ENCODE assay signal across 29 cellular contexts in genomic region chr7:131166066-131166465, GRCh38.
A peak's percentile ranks its signal among the peaks of the same experiment; 100 is the strongest.
DNase-seq lines count a peak whose midpoint lies in the region; ATAC-seq and TF ChIP-seq lines count a peak whose summit lies in the region.
"Had no signal": no experiment of that assay in that cellular context is flagged by ENCODE, and none has a peak within 500 bp of the region (broad histone marks: within the 10 kb centered on the region; RNA-seq: fewer than 3 reads in every experiment).

No MANE protein-coding gene starts in this region.

- H3K27ac Mint-ChIP-seq in HFFc6: peak overlapping the region; percentile 94
- H3K27ac Mint-ChIP-seq: activated CD8-positive, alpha-beta T cell treated with anti-CD3 and anti-CD28 coated beads, Interleukin-2, amount 10 ng/mL, durations not matched to agents 7 days and 5 days; activated naive CD8-positive, alpha-beta T cell; activated T-helper 2 cell treated with anti-CD3 and anti-CD28 coated beads, Interferon-gamma antibody, Interleukin-2, Interleukin-4, amounts not matched to agents 10 μg/mL and 5 μg/mL and 100 μg/mL, durations not matched to agents 14 hours and 24 hours and 36 hours; GM23338; stimulated activated naive B cell treated with anti-CD40 and anti-IgM and Interleukin-4, amounts not matched to agents 10 μg/mL and 1 μg/mL and 100 μg/mL, for 72 hours; T-helper 17 cell had no signal

- no peak overlapping the region for H2AFZ ChIP-seq in SK-N-SH (ENCODE audit: low read depth)

- no peaks in the 10 kb centered on the region for H3K79me2 ChIP-seq in SK-N-SH (ENCODE audit: insufficient read depth)

- no peaks in the 10 kb centered on the region for H3K9me3 ChIP-seq in SK-N-SH
- no peaks in the 10 kb centered on the region for H3K9me3 ChIP-seq in esophagus muscularis mucosa
- H3K9me3 ChIP-seq: BLaER1 treated with 17β-estradiol and CSF1 and Interleukin-3, amounts not matched to agents 10 nM and 100 nM; neutrophil; prostate gland; sigmoid colon; testis; vagina had no signal

- no peaks in the 10 kb centered on the region for H4K20me1 ChIP-seq in SK-N-SH (ENCODE audit: insufficient read depth)
- H4K20me1 ChIP-seq: BLaER1 treated with 17β-estradiol and CSF1 and Interleukin-3, amounts not matched to agents 10 nM and 100 nM had no signal

- H3K4me3 ChIP-seq in AG09309 (ENCODE audit: control insufficient read depth, low read depth, low read length): no peak overlapping the region
- H3K4me3 ChIP-seq in SK-N-SH (ENCODE audit: low read depth in 2 of 2, low read length in 1 of 2): no peak overlapping the region
- H3K4me3 ChIP-seq in esophagus muscularis mucosa: no peak overlapping the region
- H3K4me3 ChIP-seq: BLaER1 treated with 17β-estradiol and CSF1 and Interleukin-3, amounts not matched to agents 10 nM and 100 nM; GM23338; prostate gland; sigmoid colon; testis; vagina had no signal

- CTCF ChIA-PET in SK-N-SH (lab: Yijun Ruan, JAX): interaction anchor here (0.6 to 1.4 kb wide), 3 partner anchors 9 to 81 kb away, joined by 3 read pairs; no protein-coding TSS in a partner anchor

- no peak overlapping the region for H3K4me3 Mint-ChIP-seq in HFFc6
- H3K4me3 Mint-ChIP-seq: activated CD8-positive, alpha-beta T cell treated with anti-CD3 and anti-CD28 coated beads, Interleukin-2, amount 10 ng/mL, durations not matched to agents 7 days and 5 days; activated naive CD8-positive, alpha-beta T cell; central memory CD8-positive, alpha-beta T cell; GM23338; IgD-negative memory B cell; naive B cell; stimulated activated naive B cell treated with anti-CD40 and anti-IgM and Interleukin-4, amounts not matched to agents 10 μg/mL and 1 μg/mL and 100 μg/mL, for 72 hours; T-helper 17 cell had no signal

- DNase-seq in AG09309 (ENCODE audit: low read depth) (peak; percentile 48), HFFc6 (no peak), SK-N-SH (no peak), fibroblast of peridontal ligament (ENCODE audit: extremely low read depth) (peak; percentile 85), NCI-H748 (lab: John Stamatoyannopoulos, UW; ENCODE audit: unreplicated experiment) (no peak), esophagus muscularis mucosa (ENCODE audit: extremely low spot score) (no peak), DMS79 (lab: John Stamatoyannopoulos, UW) (no peak)
- DNase-seq: activated CD8-positive, alpha-beta T cell treated with anti-CD3 and anti-CD28 coated beads, Interleukin-2, amount 10 ng/mL, durations not matched to agents 7 days and 5 days; aorta; islet precursor cell; naive B cell; NCI-H1105; NCI-H1930; NCI-H69; RPMI8226; sigmoid colon; stimulated activated naive B cell treated with anti-CD40 and anti-IgM and Interleukin-4, amounts not matched to agents 10 μg/mL and 1 μg/mL and 100 μg/mL, for 72 hours; T-helper 17 cell; testis had no signal

- ATAC-seq in GM21447 (IDR thresholded peaks at IDR 0.05; ENCODE audit: unreplicated experiment): no peak
- ATAC-seq: activated CD8-positive, alpha-beta T cell treated with anti-CD3 and anti-CD28 coated beads, Interleukin-2, amount 10 ng/mL, durations not matched to agents 7 days and 5 days; GM23338; stimulated activated naive B cell treated with anti-CD40 and anti-IgM and Interleukin-4, amounts not matched to agents 10 μg/mL and 1 μg/mL and 100 μg/mL, for 72 hours; T-helper 17 cell had no signal

- no peaks in the 10 kb centered on the region for H3K9me2 ChIP-seq in SK-N-SH

- POLR2A ChIA-PET in SK-N-SH (lab: Yijun Ruan, JAX): no interaction called here

- WGBS in SK-N-SH (ENCODE audit: low lambda C conversion rate): 75% methylated on average over 6 of the region's 6 CpGs
- 97% methylated on average over 6 of the region's 6 CpGs for WGBS in esophagus muscularis mucosa

- peaks cover 8% of the 10 kb centered on the region; the same call in 1 of the 2 replicates for H3K9me3 Mint-ChIP-seq in HFFc6
- H3K9me3 Mint-ChIP-seq: activated T-helper 2 cell treated with anti-CD3 and anti-CD28 coated beads, Interferon-gamma antibody, Interleukin-2, Interleukin-4, amounts not matched to agents 10 μg/mL and 5 μg/mL and 100 μg/mL, durations not matched to agents 14 hours and 24 hours and 36 hours; central memory CD8-positive, alpha-beta T cell; GM23338; IgD-negative memory B cell; naive B cell; stimulated activated naive B cell treated with anti-CD40 and anti-IgM and Interleukin-4, amounts not matched to agents 10 μg/mL and 1 μg/mL and 100 μg/mL, for 72 hours had no signal

- H3K9ac ChIP-seq in SK-N-SH: no peak overlapping the region
- H3K9ac ChIP-seq: BLaER1 treated with 17β-estradiol and CSF1 and Interleukin-3, amounts not matched to agents 10 nM and 100 nM had no signal

- H3K4me2 ChIP-seq in SK-N-SH: no peak overlapping the region
- H3K4me2 ChIP-seq: BLaER1 treated with 17β-estradiol and CSF1 and Interleukin-3, amounts not matched to agents 10 nM and 100 nM; GM23338 had no signal

- TF ChIP-seq RAD21 in SK-N-SH (IDR thresholded peaks at IDR 0.05; ENCODE audit: low read length): no peak

- intact Hi-C loops in esophagus muscularis mucosa (cut with DNase I): no loop called here

- H3K4me1 ChIP-seq in SK-N-SH (ENCODE audit: control insufficient read depth in 1 of 2, insufficient read depth in 2 of 2, low read depth in 1 of 2, low read length in 1 of 2) (peaks cover 0 to 16% of the 10 kb centered on the region in 2 experiments; a peak in 2 of 4 replicates), esophagus muscularis mucosa (no peaks in the 10 kb centered on the region)
- H3K4me1 ChIP-seq: BLaER1 treated with 17β-estradiol and CSF1 and Interleukin-3, amounts not matched to agents 10 nM and 100 nM; prostate gland; sigmoid colon; testis; vagina had no signal

- H3K27me3 Mint-ChIP-seq in HFFc6 (ENCODE audit: insufficient read depth): peaks cover 2% of the 10 kb centered on the region
- H3K27me3 Mint-ChIP-seq: activated naive CD8-positive, alpha-beta T cell had no signal

- no peak for TF ChIP-seq POLR2A in esophagus muscularis mucosa (IDR thresholded peaks at IDR 0.05; ENCODE audit: low read depth)

- H3K36me3 ChIP-seq in SK-N-SH (replicated peaks in 1 of 2; ENCODE audit: control insufficient read depth in 1 of 2, insufficient read depth in 2 of 2, low read length in 1 of 2) (no peaks in the 10 kb centered on the region), esophagus muscularis mucosa (no peaks in the 10 kb centered on the region)
- H3K36me3 ChIP-seq: BLaER1 treated with 17β-estradiol and CSF1 and Interleukin-3, amounts not matched to agents 10 nM and 100 nM; neutrophil; prostate gland; sigmoid colon; vagina had no signal

- peak overlapping the region in 1 of 2 experiments; percentile 86; a peak in 2 of 4 replicates for H3K27ac ChIP-seq in SK-N-SH (ENCODE audit: low read depth in 2 of 2, low read length in 1 of 2)
- no peak overlapping the region for H3K27ac ChIP-seq in esophagus muscularis mucosa (replicated peaks in 1 of 4)
- H3K27ac ChIP-seq: BLaER1 treated with 17β-estradiol and CSF1 and Interleukin-3, amounts not matched to agents 10 nM and 100 nM; neutrophil; prostate gland; sigmoid colon; testis had no signal

- peak in 1 of 2 experiments; percentile 22; a peak in 1 of 4 replicates for TF ChIP-seq EP300 in SK-N-SH (IDR thresholded peaks at IDR 0.05; ENCODE audit: borderline replicate concordance in 1 of 2, low read depth in 1 of 2, low read length in 1 of 2)
- TF ChIP-seq EP300 in esophagus muscularis mucosa (IDR thresholded peaks at IDR 0.05): no peak

- H3K27me3 ChIP-seq in SK-N-SH (ENCODE audit: insufficient read depth) (no peaks in the 10 kb centered on the region), esophagus muscularis mucosa (no peaks in the 10 kb centered on the region)
- H3K27me3 ChIP-seq: BLaER1 treated with 17β-estradiol and CSF1 and Interleukin-3, amounts not matched to agents 10 nM and 100 nM; sigmoid colon; testis; vagina had no signal

- TF ChIP-seq CTCF in AG09309 (IDR thresholded peaks at IDR 0.05; ENCODE audit: control insufficient read depth, insufficient read depth, low read depth, low read length, missing control alignments): no peak
- TF ChIP-seq CTCF in HFFc6 (IDR thresholded peaks at IDR 0.05): no peak
- no peak for TF ChIP-seq CTCF in SK-N-SH (IDR thresholded peaks at IDR 0.05)
- TF ChIP-seq CTCF in esophagus muscularis mucosa (IDR thresholded peaks at IDR 0.05): no peak

- H3F3A ChIP-seq in SK-N-SH (replicated peaks; ENCODE audit: insufficient read depth): peaks cover 23% of the 10 kb centered on the region

- peaks cover 17% of the 10 kb centered on the region for H3K36me3 Mint-ChIP-seq in HFFc6 (ENCODE audit: low read depth)
- H3K36me3 Mint-ChIP-seq: activated naive CD8-positive, alpha-beta T cell; naive B cell; stimulated activated naive B cell treated with anti-CD40 and anti-IgM and Interleukin-4, amounts not matched to agents 10 μg/mL and 1 μg/mL and 100 μg/mL, for 72 hours had no signal

- peaks cover 60% of the 10 kb centered on the region for H3K4me1 Mint-ChIP-seq in HFFc6 (ENCODE audit: low read depth)
- H3K4me1 Mint-ChIP-seq: central memory CD8-positive, alpha-beta T cell; IgD-negative memory B cell; naive B cell; stimulated activated naive B cell treated with anti-CD40 and anti-IgM and Interleukin-4, amounts not matched to agents 10 μg/mL and 1 μg/mL and 100 μg/mL, for 72 hours had no signal

TF ChIP-seq in SK-N-SH, 30 proteins besides CTCF, POLR2A, EP300 and RAD21:
- TF ChIP-seq TCF12 (IDR thresholded peaks at IDR 0.05) (peak; percentile 39; the same call in 1 of the 2 replicates), SMC3 (IDR thresholded peaks at IDR 0.05; ENCODE audit: low read depth, low read length) (no peak), FOSL2 (IDR thresholded peaks at IDR 0.05; ENCODE audit: borderline replicate concordance, low read depth) (peak; percentile 79), PBX3 (IDR thresholded peaks at IDR 0.05) (peak; percentile 58), ELF1 (IDR thresholded peaks at IDR 0.05) (no peak), JUND (IDR thresholded peaks at IDR 0.05) (peak; percentile 66; the same call in 1 of the 2 replicates)
TF ChIP-seq in SK-N-SH: peak in this region for 4.

Comparison
In these comparisons a context has a peak if more than half of its experiments do, and no peak if none do; other contexts are left out.
1. DNase-seq: peak in AG09309 (single experiment) and fibroblast of peridontal ligament (single experiment); none in HFFc6 (single experiment), SK-N-SH (single experiment), NCI-H748 (single experiment), esophagus muscularis mucosa (single experiment) and DMS79 (single experiment).